8 cellular contexts compared by ENCODE assay signal in the genomic region with DNA sequence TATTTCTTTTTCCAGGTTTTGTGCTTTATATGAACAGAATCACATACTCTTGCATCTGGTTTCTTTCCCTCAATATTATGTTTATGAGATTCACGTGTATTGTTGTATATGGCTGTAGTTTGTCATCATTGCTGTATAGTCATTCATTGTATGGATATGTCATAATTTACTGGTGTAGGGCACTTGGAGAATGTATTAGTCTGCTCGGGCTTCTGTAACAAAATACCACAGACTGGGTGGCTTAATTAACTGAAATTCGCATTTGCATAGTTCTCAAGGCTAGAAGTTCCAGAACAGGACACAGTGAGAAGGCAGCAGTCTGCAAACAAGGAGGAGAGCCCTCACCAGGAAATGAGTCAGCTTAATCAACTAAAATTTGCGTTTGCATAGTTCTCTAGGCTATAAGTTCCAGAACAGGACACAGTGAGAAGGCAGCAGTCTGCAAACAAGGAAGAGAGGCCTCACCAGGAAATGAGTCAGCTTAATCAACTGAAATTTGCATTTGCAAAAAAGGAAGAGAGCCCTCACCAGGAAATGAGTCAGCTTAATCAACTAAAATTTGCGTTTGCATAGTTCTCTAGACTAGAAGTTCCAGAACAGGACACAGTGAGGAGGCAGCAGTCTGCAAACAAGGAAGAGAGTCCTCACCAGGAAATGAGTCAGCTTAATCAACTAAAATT.
DNase-seq lines count a peak whose midpoint lies in the region; ATAC-seq, FAIRE-seq and TF ChIP-seq lines count a peak whose summit lies in the region.
"Not testable (repeated sequence)": the region's sequence is repeated elsewhere in the genome, so short reads cannot be mapped to it uniquely, and the experiment has no call there.

No MANE protein-coding gene starts in this region.

- not testable (repeated sequence) for H2AFZ ChIP-seq in keratinocyte (ENCODE audit: control insufficient read depth, low read length)

- H3K27ac Mint-ChIP-seq in CD8-positive, alpha-beta memory T cell = peak overlapping the region; percentile 84 to 98 (median 92)
- H3K27ac Mint-ChIP-seq in activated CD8-positive, alpha-beta T cell treated with anti-CD3 and anti-CD28 coated beads, Interleukin-2, amount 10 ng/mL, durations not matched to agents 7 days and 5 days = peak overlapping the region; percentile 95
- peak overlapping the region; percentile 95 for H3K27ac Mint-ChIP-seq in stimulated activated effector memory CD8-positive, alpha-beta T cell treated with anti-CD3 and anti-CD28 coated beads, Interleukin-12 subunit alpha, Interleukin-12 subunit beta, amount 100 ng/mL, for 72 hours

- H3K9me3 Mint-ChIP-seq in CD8-positive, alpha-beta memory T cell = peaks cover 7 to 15% (median 9%) of the 10 kb centered on the region in 5 donors
- peaks cover 25% of the 10 kb centered on the region for H3K9me3 Mint-ChIP-seq in activated CD8-positive, alpha-beta T cell treated with anti-CD3 and anti-CD28 coated beads, Interleukin-2, amount 10 ng/mL, durations not matched to agents 7 days and 5 days (ENCODE audit: insufficient read depth)
- peaks cover 11% of the 10 kb centered on the region for H3K9me3 Mint-ChIP-seq in stimulated activated effector memory CD8-positive, alpha-beta T cell treated with anti-CD3 and anti-CD28 coated beads, Interleukin-12 subunit alpha, Interleukin-12 subunit beta, amount 100 ng/mL, for 72 hours

- CTCF ChIA-PET in CD8-positive, alpha-beta memory T cell (lab: Charles Lee); activated CD8-positive, alpha-beta T cell treated with anti-CD3 and anti-CD28 coated beads, Interleukin-2, amount 10 ng/mL, durations not matched to agents 7 days and 5 days (lab: Charles Lee): not testable (repeated sequence)

- POLR2A ChIA-PET in CD8-positive, alpha-beta memory T cell (lab: Charles Lee) = not testable (repeated sequence)
- POLR2A ChIA-PET in activated CD8-positive, alpha-beta T cell treated with anti-CD3 and anti-CD28 coated beads, Interleukin-2, amount 10 ng/mL, durations not matched to agents 7 days and 5 days (lab: Charles Lee) = interaction anchor here (0.7 kb wide), 1 partner anchor 1720 kb away, joined by 7 read pairs; no protein-coding TSS in a partner anchor

- H3K4me1 ChIP-seq in CD8-positive, alpha-beta memory T cell (ENCODE audit: insufficient read depth, low read length); keratinocyte (ENCODE audit: control insufficient read depth, extremely low read depth, insufficient read depth, low read length): not testable (repeated sequence)

- ATAC-seq in activated CD8-positive, alpha-beta T cell treated with anti-CD3 and anti-CD28 coated beads, Interleukin-2, amount 10 ng/mL, durations not matched to agents 7 days and 5 days = not testable (repeated sequence)
- peak; percentile 65 for ATAC-seq in stimulated activated effector memory CD8-positive, alpha-beta T cell treated with anti-CD3 and anti-CD28 coated beads, Interleukin-12 subunit alpha, Interleukin-12 subunit beta, amount 100 ng/mL, for 72 hours

- DNase-seq in CD8-positive, alpha-beta memory T cell; stimulated activated effector memory CD8-positive, alpha-beta T cell treated with anti-CD3 and anti-CD28 coated beads, Interleukin-12 subunit alpha, Interleukin-12 subunit beta, amount 100 ng/mL, for 72 hours (ENCODE audit: low spot score in 2 of 2): not testable (repeated sequence)
- DNase-seq in HT1080 (ENCODE audit: low read depth) = peak; percentile 77
- DNase-seq in NOMO-1 treated with DMSO at 0.1 percent for 48 hours (lab: John Stamatoyannopoulos, UW; ENCODE audit: unreplicated experiment) = peak; percentile 79
- peak; percentile 87 for DNase-seq in SKM-1 treated with dmso at 0.1 percent for 144 hours (lab: John Stamatoyannopoulos, UW; ENCODE audit: unreplicated experiment)
- peak; percentile 26 for DNase-seq in activated CD8-positive, alpha-beta T cell treated with anti-CD3 and anti-CD28 coated beads, Interleukin-2, amount 10 ng/mL, durations not matched to agents 7 days and 5 days
- DNase-seq in bronchial epithelial cell (ENCODE audit: low read depth) = peak; percentile 21
- DNase-seq in keratinocyte (ENCODE audit: low read depth, low spot score) = peak; percentile 54

- H3K36me3 Mint-ChIP-seq in CD8-positive, alpha-beta memory T cell; stimulated activated effector memory CD8-positive, alpha-beta T cell treated with anti-CD3 and anti-CD28 coated beads, Interleukin-12 subunit alpha, Interleukin-12 subunit beta, amount 100 ng/mL, for 72 hours: not testable (repeated sequence)
- peaks cover 26% of the 10 kb centered on the region for H3K36me3 Mint-ChIP-seq in activated CD8-positive, alpha-beta T cell treated with anti-CD3 and anti-CD28 coated beads, Interleukin-2, amount 10 ng/mL, durations not matched to agents 7 days and 5 days (ENCODE audit: low read depth)

- not testable (repeated sequence) for H3K27me3 ChIP-seq in CD8-positive, alpha-beta memory T cell (ENCODE audit: insufficient read depth, low read length, poor library complexity, severe bottlenecking); bronchial epithelial cell (ENCODE audit: control insufficient read depth, insufficient read depth, low read length); keratinocyte (ENCODE audit: control insufficient read depth, extremely low read depth, insufficient read depth, low read length)

- H3K79me2 ChIP-seq in keratinocyte (ENCODE audit: control insufficient read depth, insufficient read depth, low read length) = not testable (repeated sequence)

- not testable (repeated sequence) for H3K9ac ChIP-seq in keratinocyte (ENCODE audit: control insufficient read depth, extremely low read depth, insufficient read depth, low read length)

- not testable (repeated sequence) for H3K36me3 ChIP-seq in CD8-positive, alpha-beta memory T cell (ENCODE audit: insufficient read depth, low read length); bronchial epithelial cell (ENCODE audit: control insufficient read depth, insufficient read depth, low read length); keratinocyte (ENCODE audit: control insufficient read depth in 2 of 2, extremely low read depth in 1 of 2, insufficient read depth in 2 of 2, low read length in 2 of 2)

- not testable (repeated sequence) for H3K4me3 ChIP-seq in CD8-positive, alpha-beta memory T cell (ENCODE audit: low read length); bronchial epithelial cell (ENCODE audit: low read depth, low read length); keratinocyte (ENCODE audit: control insufficient read depth in 2 of 3, extremely low read depth in 1 of 3, insufficient read depth in 2 of 3, low read depth in 1 of 3, low read length in 3 of 3)

- TF ChIP-seq CTCF in bronchial epithelial cell (IDR thresholded peaks at IDR 0.05; ENCODE audit: insufficient read depth, low read length, severe bottlenecking); keratinocyte (optimal IDR thresholded peaks at IDR 0.05 in 1 of 3, IDR thresholded peaks at IDR 0.05 in 1 of 3, conservative IDR thresholded peaks at IDR 0.05 in 1 of 3; ENCODE audit: extremely low read depth in 1 of 3, insufficient read depth in 2 of 3, low read length in 3 of 3): not testable (repeated sequence)

- H3K27ac ChIP-seq in CD8-positive, alpha-beta memory T cell (ENCODE audit: low read depth, low read length) = peak overlapping the region; percentile 39
- not testable (repeated sequence) for H3K27ac ChIP-seq in keratinocyte (ENCODE audit: control insufficient read depth, insufficient read depth, low read length)

- dilution Hi-C loops in keratinocyte (cut with MboI; ENCODE audit: extremely low pct_ligation_motif_present, low sequenced_read_pairs) = not testable (repeated sequence)

- not testable (repeated sequence) for H3K4me2 ChIP-seq in keratinocyte (ENCODE audit: control insufficient read depth, extremely low read depth, insufficient read depth, low read depth, low read length)

- peak overlapping the region in 6 of 7 donors; percentile 63 to 73 (median 66) for H3K4me3 Mint-ChIP-seq in CD8-positive, alpha-beta memory T cell
- peak overlapping the region; percentile 15 for H3K4me3 Mint-ChIP-seq in activated CD8-positive, alpha-beta T cell treated with anti-CD3 and anti-CD28 coated beads, Interleukin-2, amount 10 ng/mL, durations not matched to agents 7 days and 5 days
- peak overlapping the region; percentile 27 for H3K4me3 Mint-ChIP-seq in stimulated activated effector memory CD8-positive, alpha-beta T cell treated with anti-CD3 and anti-CD28 coated beads, Interleukin-12 subunit alpha, Interleukin-12 subunit beta, amount 100 ng/mL, for 72 hours

- FAIRE-seq in bronchial epithelial cell (lab: Jason Lieb, UNC) = peak; percentile 28
- not testable (repeated sequence) for FAIRE-seq in keratinocyte (lab: Jason Lieb, UNC)

- not testable (repeated sequence) for H3K27me3 Mint-ChIP-seq in CD8-positive, alpha-beta memory T cell; activated CD8-positive, alpha-beta T cell treated with anti-CD3 and anti-CD28 coated beads, Interleukin-2, amount 10 ng/mL, durations not matched to agents 7 days and 5 days (ENCODE audit: low read depth)

- H3K9me3 ChIP-seq in CD8-positive, alpha-beta memory T cell (ENCODE audit: low read length) = not testable (repeated sequence)
- H3K9me3 ChIP-seq in keratinocyte (ENCODE audit: control insufficient read depth, low read depth, low read length) = peaks cover 12% of the 10 kb centered on the region

- H4K20me1 ChIP-seq in keratinocyte (ENCODE audit: control insufficient read depth, extremely low read depth, insufficient read depth, low read length) = not testable (repeated sequence)

- H3K9me1 ChIP-seq in keratinocyte (ENCODE audit: control insufficient read depth, extremely low read depth, insufficient read depth, low read length) = not testable (repeated sequence)

- H3K4me1 Mint-ChIP-seq in CD8-positive, alpha-beta memory T cell = peaks cover 23 to 27% (median 26%) of the 10 kb centered on the region in 3 donors
- H3K4me1 Mint-ChIP-seq in activated CD8-positive, alpha-beta T cell treated with anti-CD3 and anti-CD28 coated beads, Interleukin-2, amount 10 ng/mL, durations not matched to agents 7 days and 5 days (ENCODE audit: low read depth) = peaks cover 23% of the 10 kb centered on the region
- H3K4me1 Mint-ChIP-seq in stimulated activated effector memory CD8-positive, alpha-beta T cell treated with anti-CD3 and anti-CD28 coated beads, Interleukin-12 subunit alpha, Interleukin-12 subunit beta, amount 100 ng/mL, for 72 hours = peaks cover 28% of the 10 kb centered on the region

Comparison
In these comparisons a context has a peak if more than half of its experiments do, and no peak if none do; other contexts are left out.
1. H3K4me3 Mint-ChIP-seq: peak in every context shown above with its lines; median percentile 66 in CD8-positive, alpha-beta memory T cell; 27 in stimulated activated effector memory CD8-positive, alpha-beta T cell treated with anti-CD3 and anti-CD28 coated beads, Interleukin-12 subunit alpha, Interleukin-12 subunit beta, amount 100 ng/mL, for 72 hours; 15 in activated CD8-positive, alpha-beta T cell treated with anti-CD3 and anti-CD28 coated beads, Interleukin-2, amount 10 ng/mL, durations not matched to agents 7 days and 5 days.